ENCODE assay signal across 15 cellular contexts in genomic region chr4:30757357-30757756, GRCh38. TPM values are rescaled to one million over a fixed set of nuclear protein-coding genes. Genes with fewer than 3 reads are reported as not detected.
DNase-seq lines count a peak whose midpoint lies in the region; ATAC-seq, FAIRE-seq and TF ChIP-seq lines count a peak whose summit lies in the region.
"Had no signal": no experiment of that assay in that cellular context is flagged by ENCODE, and none has a peak within 500 bp of the region (broad histone marks: within the 10 kb centered on the region; RNA-seq: fewer than 3 reads in every experiment).

No MANE protein-coding gene starts in this region.

- no peak for ATAC-seq in K562
- ATAC-seq in body of pancreas, result no peak

- H3K4me3 ChIP-seq in AG09309 (ENCODE audit: control insufficient read depth, low read depth, low read length) (no peak overlapping the region), K562 (no peak overlapping the region), body of pancreas (no peak overlapping the region), SJCRH30 (no peak overlapping the region)
- H3K4me3 ChIP-seq: left ventricle myocardium inferior, vagina had no signal

- no peak for FAIRE-seq in K562 (lab: Jason Lieb, UNC)

- BruUV-seq in K562 (replicated peaks; lab: Mats Ljungman, UMichigan), result no TSS peak

- no peak overlapping the region for H2AFZ ChIP-seq in K562 (ENCODE audit: low read depth, low read length)
- H2AFZ ChIP-seq: parathyroid adenoma had no signal

- H4K20me1 ChIP-seq in K562 (replicated peaks; ENCODE audit: control insufficient read depth, insufficient read depth, low read length), result no peaks in the 10 kb centered on the region

- TF ChIP-seq POLR2A in K562 (conservative IDR thresholded peaks at IDR 0.05) (no peak), body of pancreas (IDR thresholded peaks at IDR 0.05) (no peak)

- H3K4me1 ChIP-seq in K562 (replicated peaks in 1 of 2; ENCODE audit: control insufficient read depth in 2 of 2, insufficient read depth in 2 of 2, low read length in 2 of 2), result no peaks in the 10 kb centered on the region
- no peaks in the 10 kb centered on the region for H3K4me1 ChIP-seq in body of pancreas
- peaks cover 11% of the 10 kb centered on the region for H3K4me1 ChIP-seq in SJCRH30
- H3K4me1 ChIP-seq: parathyroid adenoma had no signal

- intact Hi-C loops in K562 (cut with micrococcal nuclease) (no loop called here), body of pancreas (cut with DNase I) (no loop called here)

- H3K4me2 ChIP-seq in K562 (ENCODE audit: insufficient read depth, low read length), result no peak overlapping the region

- TF ChIP-seq CTCF in AG09309 (IDR thresholded peaks at IDR 0.05; ENCODE audit: control insufficient read depth, insufficient read depth, low read depth, low read length, missing control alignments) (no peak), K562 (IDR thresholded peaks at IDR 0.05 in 2 of 3, conservative IDR thresholded peaks at IDR 0.05 in 1 of 3; ENCODE audit: insufficient read depth in 2 of 3, low read depth in 1 of 3, low read length in 3 of 3) (no peak), body of pancreas (IDR thresholded peaks at IDR 0.05) (no peak)

- no peaks in the 10 kb centered on the region for H3K9me1 ChIP-seq in K562 (ENCODE audit: control insufficient read depth, insufficient read depth, low read length)

- H3K9me3 ChIP-seq in K562 (replicated peaks; ENCODE audit: control insufficient read depth, insufficient read depth, low read depth, low read length) (no peaks in the 10 kb centered on the region; the same call in 1 of the 2 replicates), body of pancreas (no peaks in the 10 kb centered on the region), SJCRH30 (replicated peaks) (no peaks in the 10 kb centered on the region)
- H3K9me3 ChIP-seq: left ventricle myocardium inferior, vagina had no signal

- H3K27ac ChIP-seq in K562 (ENCODE audit: extremely low read depth, low read depth, low read length) (no peak overlapping the region), body of pancreas (no peak overlapping the region), SJCRH30 (no peak overlapping the region)
- H3K27ac ChIP-seq: left ventricle myocardium inferior, parathyroid adenoma, vagina had no signal

- no peaks in the 10 kb centered on the region for H3K36me3 ChIP-seq in K562 (ENCODE audit: control insufficient read depth, insufficient read depth, low read length)
- H3K36me3 ChIP-seq in body of pancreas (replicated peaks in 1 of 2; ENCODE audit: insufficient read depth in 1 of 2, low read depth in 2 of 2), result no peaks in the 10 kb centered on the region
- peaks cover 64% of the 10 kb centered on the region for H3K36me3 ChIP-seq in SJCRH30
- H3K36me3 ChIP-seq: left ventricle myocardium inferior, vagina had no signal

- DNase-seq in AG09309 (ENCODE audit: low read depth) (peak; percentile 63), KBM-7 (peak; percentile 2), K562 (ENCODE audit: extremely low read depth in 1 of 4, low spot score in 3 of 4) (peak in 1 of 4 experiments; percentile 2), kidney tubule cell (ENCODE audit: low spot score) (peak; percentile 85), NCI-H82 (lab: John Stamatoyannopoulos, UW) (no peak), body of pancreas (no peak), SJCRH30 (no peak)
- no peak for DNase-seq in central memory CD4-positive, alpha-beta T cell
- DNase-seq: activated CD4-positive, alpha-beta T cell treated with anti-CD3 and anti-CD28 coated beads for 1 hour; activated naive CD4-positive, alpha-beta T cell treated with anti-CD3 and anti-CD28 coated beads, Interleukin-2, amount 10 ng/mL, durations not matched to agents 7 days and 5 days; CD4-positive, alpha-beta memory T cell; left ventricle myocardium inferior; NCI-H1417 treated with DMSO at 0.1 percent for 48 hours had no signal

- no peak overlapping the region for H3K9ac ChIP-seq in K562 (ENCODE audit: insufficient read depth in 1 of 2, low read depth in 2 of 2, low read length in 2 of 2)
- H3K9ac ChIP-seq: parathyroid adenoma had no signal

- 0% methylated on average over 6 of the region's 6 CpGs for WGBS in K562 (ENCODE audit: insufficient coverage, low coverage, missing lambda C conversion rate)
- 43 to 45% methylated on average over 6 of the region's 6 CpGs for WGBS in body of pancreas, 2 donors

- no peaks in the 10 kb centered on the region for H3K79me2 ChIP-seq in K562 (ENCODE audit: control insufficient read depth, insufficient read depth, low read length)
- H3K79me2 ChIP-seq: parathyroid adenoma had no signal

- no peak for TF ChIP-seq EP300 in K562 (IDR thresholded peaks at IDR 0.05; ENCODE audit: low read length)

- TF ChIP-seq RAD21 in K562 (CRISPR knock-in tag; conservative IDR thresholded peaks at IDR 0.05 in 1 of 2, IDR thresholded peaks at IDR 0.05 in 1 of 2), result no peak

- H3K27me3 ChIP-seq in K562 (ENCODE audit: control insufficient read depth in 2 of 2, insufficient read depth in 2 of 2, low read length in 2 of 2), result no peaks in the 10 kb centered on the region
- no peaks in the 10 kb centered on the region for H3K27me3 ChIP-seq in body of pancreas
- no peaks in the 10 kb centered on the region for H3K27me3 ChIP-seq in SJCRH30
- H3K27me3 ChIP-seq: vagina had no signal

- CTCF ChIA-PET in K562 (lab: Yijun Ruan, JAX; ENCODE audit: low intra/inter-chr PET ratio), result no interaction called here

- in situ Hi-C loops in KBM-7 (cut with MboI; ENCODE audit: low pct_unique_long_range_greater_than_20kb, low sequenced_read_pairs), result no loop called here
- in situ Hi-C loops in K562 (cut with MboI), result no loop called here

- POLR2A ChIA-PET in K562 (lab: Yijun Ruan, JAX), result no interaction called here

TF ChIP-seq in K562, 482 proteins besides CTCF, POLR2A, EP300 and RAD21:
- TF ChIP-seq MAFG (tag; conservative IDR thresholded peaks at IDR 0.05) (peak; percentile 59; the same call in 1 of the 2 replicates), EWSR1 (IDR thresholded peaks at IDR 0.05; ENCODE audit: borderline replicate concordance, low read depth, partially characterized antibody) (no peak)

RNA-seq across cellular contexts. Expression of gene PCDH7, which starts 37.2 kb away (rescaled TPM):
- not detected in 2 replicates for total RNA-seq in K562 (2011; cell fraction: chromatin; rRNA removed; ENCODE audit: low replicate concordance)
- not detected in 2 replicates for total RNA-seq in K562 (2011; cell fraction: nucleolus; rRNA removed)
- not detected in 2 replicates for total RNA-seq in K562 (2011; cell fraction: nucleoplasm; rRNA removed)
- total RNA-seq in K562 (2014; rRNA removed) (not detected in 2 replicates), K562 (2014; rRNA removed; fragmentation: Illumina TruSeq; extraction: Trizol) (not detected in 2 replicates), K562 (2015; rRNA removed; fragmentation: Illumina TruSeq; extraction: Trizol) (not detected in 2 replicates), K562 (2021) (0.04 TPM in 1 of 2 replicates, not detected in the other), body of pancreas (1 to 10 TPM; 2.6 to 3.3 TPM)
- polyA plus RNA-seq in K562 (2011; rRNA removed) (not detected in 2 replicates), K562 (2014; fragmentation: Illumina TruSeq; extraction: Trizol) (not detected in 2 replicates), K562 (2014; fragmentation: Nextera tagmentation; extraction: Ambion mirVana) (not detected), K562 (2014; rRNA removed) (not detected in 2 replicates)
- polyA plus RNA-seq in K562 (2011; cell fraction: cytosol; rRNA removed), result 0.03 TPM in 1 of 2 replicates, not detected in the other
- 0.03 and 0.06 TPM in 2 replicates for polyA plus RNA-seq in K562 (2011; cell fraction: nucleus; rRNA removed)
- polyA plus RNA-seq in K562 (2012), result not detected in 2 replicates
- 0.04 and 0.12 TPM in 2 replicates for polyA minus RNA-seq in K562 (2011; rRNA and poly(A)+ RNA removed)
- polyA minus RNA-seq in K562 (2011; cell fraction: cytosol; rRNA and poly(A)+ RNA removed), result not detected in 2 replicates
- polyA minus RNA-seq in K562 (2011; cell fraction: nucleus; rRNA and poly(A)+ RNA removed), result 0.13 and 0.22 TPM in 2 replicates
- total RNA-seq in SJCRH30 (2014; rRNA removed; shearing (Covaris generic)), result 135 and 150 TPM in 2 replicates
- total RNA-seq: CD4-positive, alpha-beta memory T cell had no signal
- polyA plus RNA-seq: CD4-positive, alpha-beta memory T cell had no signal

Comparison
In these comparisons a context has a peak if more than half of its experiments do, and no peak if none do; other contexts are left out.
1. DNase-seq: peak in AG09309 (single experiment), KBM-7 (single experiment) and kidney tubule cell (single experiment); none in NCI-H82 (single experiment), body of pancreas (0 of 4), SJCRH30 (0 of 2) and central memory CD4-positive, alpha-beta T cell (single experiment).
2. RNA of gene PCDH7, which starts 37.2 kb away (total RNA-seq): 135 to 150 TPM in SJCRH30; 2.6 to 3.3 TPM in body of pancreas and 0.04 TPM in K562; every median in the first group is over 10 times any median in the second.